In genomic region chr12:96478011-96478410, GRCh38 we compare ENCODE assay signal across 17 cellular contexts. TPM values are rescaled to one million over a fixed set of nuclear protein-coding genes. Genes with fewer than 3 reads are reported as not detected.
DNase-seq lines count a peak whose midpoint lies in the region; ATAC-seq and TF ChIP-seq lines count a peak whose summit lies in the region.
"Had no signal": no experiment of that assay in that cellular context is flagged by ENCODE, and none has a peak within 500 bp of the region (broad histone marks: within the 10 kb centered on the region; RNA-seq: fewer than 3 reads in every experiment).

No MANE protein-coding gene starts in this region.

- TF ChIP-seq CTCF in DND-41 (IDR thresholded peaks at IDR 0.05; ENCODE audit: borderline replicate concordance, extremely low read depth, low read length, poor library complexity, severe bottlenecking): no peak
- TF ChIP-seq CTCF in OCI-LY7 (conservative IDR thresholded peaks at IDR 0.05; ENCODE audit: low read length): no peak
- no peak for TF ChIP-seq CTCF in endothelial cell (IDR thresholded peaks at IDR 0.05; ENCODE audit: unreplicated experiment)

- H3K36me3 ChIP-seq in DND-41 (ENCODE audit: insufficient read depth, low read length) (no peaks in the 10 kb centered on the region), OCI-LY7 (ENCODE audit: insufficient read depth, low read length) (no peaks in the 10 kb centered on the region)
- H3K36me3 ChIP-seq: BLaER1 treated with 17β-estradiol and CSF1 and Interleukin-3, amounts not matched to agents 10 nM and 100 nM; HAP-1 had no signal

- H4K20me1 ChIP-seq in DND-41 (ENCODE audit: insufficient read depth, low read length) (no peaks in the 10 kb centered on the region), OCI-LY7 (ENCODE audit: insufficient read depth, low read length) (no peaks in the 10 kb centered on the region)
- H4K20me1 ChIP-seq: BLaER1 treated with 17β-estradiol and CSF1 and Interleukin-3, amounts not matched to agents 10 nM and 100 nM had no signal

- no peaks in the 10 kb centered on the region for H3K4me1 ChIP-seq in DND-41 (ENCODE audit: insufficient read depth, low read length)
- peaks cover 5% of the 10 kb centered on the region for H3K4me1 ChIP-seq in OCI-LY7 (ENCODE audit: insufficient read depth, low read length, poor library complexity, severe bottlenecking)
- H3K4me1 ChIP-seq: HAP-1 had no signal

- CTCF ChIA-PET in OCI-LY7 (lab: Charles Lee; ENCODE audit: unreplicated experiment): interaction anchor here (0.6 kb wide), 1 partner anchor 71 kb away, joined by 6 read pairs; no protein-coding TSS in a partner anchor

- BruUV-seq in OCI-LY7 (replicated peaks; lab: Mats Ljungman, UMichigan): no TSS peak

- no peaks in the 10 kb centered on the region for H3K9me2 ChIP-seq in OCI-LY7 (ENCODE audit: insufficient read depth, low read length)

- no peaks in the 10 kb centered on the region for H3K79me2 ChIP-seq in DND-41 (ENCODE audit: insufficient read depth, low read length)
- no peaks in the 10 kb centered on the region for H3K79me2 ChIP-seq in OCI-LY7 (ENCODE audit: insufficient read depth, low read depth, low read length)

- H3K27me3 Mint-ChIP-seq in endothelial cell (ENCODE audit: unreplicated experiment): no peaks in the 10 kb centered on the region
- H3K27me3 Mint-ChIP-seq: B cell had no signal

- peaks cover 14% of the 10 kb centered on the region for H3K4me1 Mint-ChIP-seq in endothelial cell (ENCODE audit: unreplicated experiment)
- H3K4me1 Mint-ChIP-seq in stimulated activated effector memory CD8-positive, alpha-beta T cell treated with anti-CD3 and anti-CD28 coated beads, Interleukin-12 subunit alpha, Interleukin-12 subunit beta, amount 100 ng/mL, for 72 hours: peaks cover 14% of the 10 kb centered on the region
- H3K4me1 Mint-ChIP-seq: B cell had no signal

- H3K9me3 ChIP-seq in DND-41 (ENCODE audit: insufficient read depth, low read length, severe bottlenecking): no peaks in the 10 kb centered on the region
- no peaks in the 10 kb centered on the region for H3K9me3 ChIP-seq in OCI-LY7 (ENCODE audit: low read length)
- H3K9me3 ChIP-seq: BLaER1 treated with 17β-estradiol and CSF1 and Interleukin-3, amounts not matched to agents 10 nM and 100 nM; HAP-1 had no signal

- H3K4me3 Mint-ChIP-seq in endothelial cell (ENCODE audit: unreplicated experiment): no peak overlapping the region
- no peak overlapping the region for H3K4me3 Mint-ChIP-seq in stimulated activated effector memory CD8-positive, alpha-beta T cell treated with anti-CD3 and anti-CD28 coated beads, Interleukin-12 subunit alpha, Interleukin-12 subunit beta, amount 100 ng/mL, for 72 hours
- H3K4me3 Mint-ChIP-seq: B cell; CD8-positive, alpha-beta T cell had no signal

- no peak for DNase-seq in DND-41
- no peak for DNase-seq in OCI-LY7 (ENCODE audit: low spot score)
- no peak for DNase-seq in endothelial cell (ENCODE audit: low spot score)
- DNase-seq in stimulated activated effector memory CD8-positive, alpha-beta T cell treated with anti-CD3 and anti-CD28 coated beads, Interleukin-12 subunit alpha, Interleukin-12 subunit beta, amount 100 ng/mL, for 72 hours (ENCODE audit: low spot score in 2 of 2): no peak
- no peak for DNase-seq in SIG-M5 (lab: John Stamatoyannopoulos, UW)
- DNase-seq: 8988T; Calu3; CD8-positive, alpha-beta T cell; DMS79 treated with DMSO at 0.1 percent for 48 hours; EL had no signal

- no peak overlapping the region for H3K9ac ChIP-seq in DND-41 (ENCODE audit: low read depth, low read length)
- H3K9ac ChIP-seq: BLaER1 treated with 17β-estradiol and CSF1 and Interleukin-3, amounts not matched to agents 10 nM and 100 nM had no signal

- no peaks in the 10 kb centered on the region for H3K36me3 Mint-ChIP-seq in endothelial cell (ENCODE audit: low read depth, unreplicated experiment)
- H3K36me3 Mint-ChIP-seq in stimulated activated effector memory CD8-positive, alpha-beta T cell treated with anti-CD3 and anti-CD28 coated beads, Interleukin-12 subunit alpha, Interleukin-12 subunit beta, amount 100 ng/mL, for 72 hours: no peaks in the 10 kb centered on the region
- H3K36me3 Mint-ChIP-seq: CD8-positive, alpha-beta T cell had no signal

- POLR2A ChIA-PET in OCI-LY7 (lab: Charles Lee): interaction anchor here (0.5 to 0.8 kb wide), 4 partner anchors 26 to 263 kb away, joined by 3 to 5 read pairs (median 3); no protein-coding TSS in a partner anchor

- no peaks in the 10 kb centered on the region for H3K9me3 Mint-ChIP-seq in endothelial cell (ENCODE audit: unreplicated experiment)
- no peaks in the 10 kb centered on the region for H3K9me3 Mint-ChIP-seq in stimulated activated effector memory CD8-positive, alpha-beta T cell treated with anti-CD3 and anti-CD28 coated beads, Interleukin-12 subunit alpha, Interleukin-12 subunit beta, amount 100 ng/mL, for 72 hours
- H3K9me3 Mint-ChIP-seq: CD8-positive, alpha-beta T cell had no signal

- ATAC-seq in DND-41 (ENCODE audit: insufficient read depth, low read depth) (no peak), GM19023 (IDR thresholded peaks at IDR 0.05; ENCODE audit: unreplicated experiment) (no peak), HG03045 (IDR thresholded peaks at IDR 0.05; ENCODE audit: unreplicated experiment) (no peak)
- no peak for ATAC-seq in stimulated activated effector memory CD8-positive, alpha-beta T cell treated with anti-CD3 and anti-CD28 coated beads, Interleukin-12 subunit alpha, Interleukin-12 subunit beta, amount 100 ng/mL, for 72 hours
- ATAC-seq: CD8-positive, alpha-beta T cell; GM12878 had no signal

- intact Hi-C loops in OCI-LY7 (cut with micrococcal nuclease; ENCODE audit: unreplicated experiment): no loop called here

- H3K4me3 ChIP-seq in DND-41 (ENCODE audit: low read depth in 1 of 2, low read length in 2 of 2): no peak overlapping the region
- H3K4me3 ChIP-seq in OCI-LY7 (ENCODE audit: low read depth, low read length, poor library complexity, severe bottlenecking): no peak overlapping the region
- H3K4me3 ChIP-seq: BLaER1 treated with 17β-estradiol and CSF1 and Interleukin-3, amounts not matched to agents 10 nM and 100 nM; GM12878; HAP-1 had no signal

- no peak overlapping the region for H3K27ac ChIP-seq in DND-41 (ENCODE audit: low read length)
- H3K27ac ChIP-seq in OCI-LY7 (ENCODE audit: low read depth, low read length, poor library complexity, severe bottlenecking): no peak overlapping the region
- H3K27ac ChIP-seq: BLaER1 treated with 17β-estradiol and CSF1 and Interleukin-3, amounts not matched to agents 10 nM and 100 nM; HL-60 had no signal

- no peaks in the 10 kb centered on the region for H3K27me3 ChIP-seq in DND-41 (ENCODE audit: insufficient read depth, low read length, poor library complexity)
- H3K27me3 ChIP-seq: BLaER1 treated with 17β-estradiol and CSF1 and Interleukin-3, amounts not matched to agents 10 nM and 100 nM had no signal

- H3K27ac Mint-ChIP-seq in endothelial cell (ENCODE audit: unreplicated experiment): peak overlapping the region; percentile 92
- H3K27ac Mint-ChIP-seq in stimulated activated effector memory CD8-positive, alpha-beta T cell treated with anti-CD3 and anti-CD28 coated beads, Interleukin-12 subunit alpha, Interleukin-12 subunit beta, amount 100 ng/mL, for 72 hours: peak overlapping the region; percentile 64
- H3K27ac Mint-ChIP-seq: B cell; CD8-positive, alpha-beta T cell had no signal

- no peak overlapping the region for H3K4me2 ChIP-seq in DND-41 (ENCODE audit: insufficient read depth, low read length)
- H3K4me2 ChIP-seq in OCI-LY7 (ENCODE audit: low read length): 0 out of 2 replicates have a peak overlapping the region, but pooled peaks have one; percentile 3

- H2AFZ ChIP-seq in DND-41 (ENCODE audit: low read depth, low read length) (0 out of 2 replicates have a peak overlapping the region, but pooled peaks have one; percentile 1), OCI-LY7 (ENCODE audit: low read length) (peak overlapping the region; percentile 74; the same call in 1 of the 2 replicates)

RNA-seq across cellular contexts. Expression of gene CFAP54, which starts 11.4 kb away (rescaled TPM):
- not detected in 2 replicates for total RNA-seq in OCI-LY7 (2014; rRNA removed; shearing (Covaris generic))
- total RNA-seq in OCI-LY7 (2022) (0.53 TPM in 1 of 2 replicates, not detected in the other), endothelial cell (ENCODE audit: unreplicated experiment) (2.5 TPM)
